ENCODE assay signal across 8 cellular contexts in the genomic region with DNA sequence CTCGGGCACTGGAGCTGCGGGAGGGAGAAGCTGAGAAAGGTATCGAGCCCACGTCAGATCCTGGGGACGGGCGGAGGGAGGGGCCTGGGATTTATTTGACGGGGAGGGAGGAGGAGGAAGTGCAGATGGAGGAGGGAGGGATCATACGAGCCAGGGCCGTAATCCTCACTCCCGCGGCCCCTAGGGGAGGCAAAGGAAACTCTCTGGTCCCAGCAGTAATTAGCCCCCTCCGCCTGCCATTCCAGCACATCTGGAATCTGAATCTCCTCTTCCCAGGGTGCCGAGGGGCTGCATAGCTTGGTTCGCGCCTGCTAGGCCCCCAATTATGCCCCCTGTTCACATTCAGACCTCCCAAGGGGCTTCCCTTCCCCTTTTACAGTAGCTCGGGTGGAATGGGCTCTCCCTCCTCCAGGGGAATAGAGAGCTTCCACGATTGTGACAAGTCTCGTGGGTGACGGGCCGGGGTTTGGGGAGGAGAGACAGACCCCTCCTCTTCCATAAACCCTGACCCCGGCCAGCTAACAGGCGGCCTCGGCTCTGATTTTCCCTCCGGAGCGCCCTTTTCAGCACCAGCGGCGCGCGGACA. TPM values are rescaled to one million over a fixed set of nuclear protein-coding genes. Genes with fewer than 3 reads are reported as not detected.
DNase-seq lines count a peak whose midpoint lies in the region; ATAC-seq and TF ChIP-seq lines count a peak whose summit lies in the region.

SEZ6L2 (minus strand) TSS at position 35 of the 586 bp plus-strand sequence. CDS start 531 bp downstream, outside the sequence.

- no peaks in the 10 kb centered on the region for H3K9me3 ChIP-seq in colonic mucosa

- ATAC-seq in SK-N-SH treated with all-trans-retinoic acid at 6 μM for 48 hours (peak; percentile 71), left lobe of liver (peak; percentile 4), GM21723 (IDR thresholded peaks at IDR 0.05; ENCODE audit: unreplicated experiment) (no peak)

- TF ChIP-seq CTCF in colonic mucosa (IDR thresholded peaks at IDR 0.05) = peak; percentile 15

- intact Hi-C loops in colonic mucosa (cut with DNase I) = no loop called here

- H3K4me1 ChIP-seq in colonic mucosa = peaks cover 5% of the 10 kb centered on the region

- peak within 1 kb of the TSS; percentile 24 to 58 for H3K9ac ChIP-seq in colonic mucosa (ENCODE audit: low read depth in 2 of 2, low read length in 2 of 2)

- peak; percentile 88 for DNase-seq in activated CD4-positive, CD25-positive, alpha-beta regulatory T cell treated with anti-CD3 and anti-CD28 coated beads, Interleukin-2, amount 50 U/mL, for 72 hours
- DNase-seq in activated CD4-positive, CD25-positive, alpha-beta regulatory T cell (lab: John Stamatoyannopoulos, UW) = no peak
- peak; percentile 89 for DNase-seq in NCI-H1092 (lab: John Stamatoyannopoulos, UW)
- DNase-seq in colonic mucosa = peak; percentile 89
- no peak for DNase-seq in left lobe of liver (ENCODE audit: low spot score)
- DNase-seq in stimulated activated CD4-positive, alpha-beta T cell treated with anti-CD3 and anti-CD28 coated beads, Interleukin-2, amount 100 ng/mL, for 24 hours = peak; percentile 83 to 86

- H3K4me3 ChIP-seq in colonic mucosa = peak within 1 kb of the TSS; percentile 69

- no peaks in the 10 kb centered on the region for H3K27me3 ChIP-seq in colonic mucosa

- H3K36me3 ChIP-seq in colonic mucosa = no peaks in the 10 kb centered on the region

- H3K27ac ChIP-seq in colonic mucosa = peak within 1 kb of the TSS; percentile 68

TF ChIP-seq in SK-N-SH treated with all-trans-retinoic acid at 6 μM for 48 hours, 23 proteins besides CTCF, POLR2A, EP300 and RAD21:
- TF ChIP-seq OSR1 (CRISPR knock-in tag; IDR thresholded peaks at IDR 0.05) (no peak), TCF4 (CRISPR knock-in tag; IDR thresholded peaks at IDR 0.05; ENCODE audit: borderline replicate concordance) (no peak), BACH2 (CRISPR knock-in tag; IDR thresholded peaks at IDR 0.05; ENCODE audit: borderline replicate concordance) (no peak), ZNF70 (CRISPR knock-in tag; IDR thresholded peaks at IDR 0.05) (no peak), TOX (CRISPR knock-in tag; IDR thresholded peaks at IDR 0.05; ENCODE audit: borderline replicate concordance) (no peak), ZNF8 (CRISPR knock-in tag; IDR thresholded peaks at IDR 0.05) (no peak), CREB5 (CRISPR knock-in tag; IDR thresholded peaks at IDR 0.05; ENCODE audit: low read depth) (no peak), ZNF565 (CRISPR knock-in tag; conservative IDR thresholded peaks at IDR 0.05; ENCODE audit: low read depth) (no peak), RARB (CRISPR knock-in tag; IDR thresholded peaks at IDR 0.05) (no peak)

RNA-seq across cellular contexts. Expression of gene SEZ6L2, which starts in this region (rescaled TPM):
- 10 to 100 TPM; 11.2 to 12.1 TPM for total RNA-seq in colonic mucosa
- 0.55 TPM for total RNA-seq in left lobe of liver

Comparison
In these comparisons a context has a peak if more than half of its experiments do, and no peak if none do; other contexts are left out.
1. DNase-seq: peak in activated CD4-positive, CD25-positive, alpha-beta regulatory T cell treated with anti-CD3 and anti-CD28 coated beads, Interleukin-2, amount 50 U/mL, for 72 hours (single experiment), NCI-H1092 (single experiment), colonic mucosa (single experiment) and stimulated activated CD4-positive, alpha-beta T cell treated with anti-CD3 and anti-CD28 coated beads, Interleukin-2, amount 100 ng/mL, for 24 hours (2 of 2); none in activated CD4-positive, CD25-positive, alpha-beta regulatory T cell (0 of 4) and left lobe of liver (single experiment).
2. Peak in ATAC-seq in left lobe of liver; RNA of the gene not detected or under 1 TPM.